Comparison of ENCODE assay signal across 1 cellular context in genomic region chr7:157932498-157933218, GRCh38.
A peak's percentile ranks its signal among the peaks of the same experiment; 100 is the strongest.
TF ChIP-seq lines count a peak whose summit lies in the region.

No MANE protein-coding gene starts in this region.

TF ChIP-seq in GM12878, 131 proteins besides CTCF, POLR2A, EP300 and RAD21 (continued from another document):
- TF ChIP-seq PKNOX1 (IDR thresholded peaks at IDR 0.05), result 0 out of 2 replicates have a peak, but pooled peaks have one; percentile 27
- no peak for TF ChIP-seq SMAD5 (IDR thresholded peaks at IDR 0.05; ENCODE audit: low read depth)
- no peak for TF ChIP-seq TCF12 (IDR thresholded peaks at IDR 0.05; ENCODE audit: low read depth, low read length)
- TF ChIP-seq EGR1 (IDR thresholded peaks at IDR 0.05; ENCODE audit: borderline replicate concordance in 1 of 2, low read depth in 2 of 2, low read length in 2 of 2), result no peak
- TF ChIP-seq ZNF592 (IDR thresholded peaks at IDR 0.05), result no peak
- no peak for TF ChIP-seq SUZ12 (IDR thresholded peaks at IDR 0.05; ENCODE audit: unreplicated experiment)
- TF ChIP-seq POLR2AphosphoS2 (IDR thresholded peaks at IDR 0.05; ENCODE audit: low read depth, low read length), result no peak
- no peak for TF ChIP-seq MAX (IDR thresholded peaks at IDR 0.05; ENCODE audit: low read depth, low read length)
TF ChIP-seq in GM12878: peak in this region for 2.
